In the genomic region with DNA sequence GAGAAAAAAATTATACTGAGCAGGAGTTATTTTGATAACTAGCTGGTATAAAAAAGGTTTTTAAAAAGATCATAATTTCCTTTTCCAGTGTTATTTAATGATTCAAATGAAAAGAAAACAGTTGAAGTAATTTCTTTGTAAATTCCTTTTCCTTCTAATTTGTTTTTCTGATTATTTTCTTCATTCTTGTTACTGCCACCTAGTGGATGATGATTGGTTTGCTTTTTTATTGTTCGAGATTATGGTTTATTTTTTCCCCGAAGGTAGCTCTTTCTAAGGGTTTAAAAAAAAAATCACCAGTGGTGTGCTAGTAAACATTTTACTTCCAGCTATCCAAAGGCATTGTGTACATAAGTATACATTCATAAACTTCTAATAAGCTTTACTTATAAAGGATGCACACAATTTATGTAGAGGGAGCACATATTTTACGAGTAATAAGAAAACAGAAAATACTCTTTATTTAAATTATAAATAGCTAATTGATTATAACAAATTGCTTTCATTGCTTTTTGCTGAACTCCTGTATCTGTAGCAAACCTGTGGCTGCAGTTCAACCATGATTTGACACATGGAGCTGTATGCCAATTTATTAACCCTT, we compare ENCODE assay signal across 8 cellular contexts.
DNase-seq lines count a peak whose midpoint lies in the region; ATAC-seq and TF ChIP-seq lines count a peak whose summit lies in the region.

No MANE protein-coding gene starts in this region.

- in situ Hi-C loops in GM23248 (cut with MboI): no loop called here

- H3K79me2 ChIP-seq in GM23248 (ENCODE audit: insufficient read depth): no peaks in the 10 kb centered on the region

- no peak overlapping the region for H3K9ac ChIP-seq in GM23248

- H2AFZ ChIP-seq in GM23248: peak overlapping the region; percentile 60

- H3K9me2 ChIP-seq in GM23248 (ENCODE audit: insufficient read depth): no peaks in the 10 kb centered on the region

- H3K4me1 ChIP-seq in GM23248 (ENCODE audit: insufficient read depth): no peaks in the 10 kb centered on the region

- H4K20me1 ChIP-seq in GM23248 (ENCODE audit: insufficient read depth): no peaks in the 10 kb centered on the region

- peak overlapping the region; percentile 51 for H3K4me2 ChIP-seq in GM23248 (ENCODE audit: unreplicated experiment)

- no peaks in the 10 kb centered on the region for H3F3A ChIP-seq in GM23248 (ENCODE audit: insufficient read depth)

- H3K4me3 ChIP-seq in AG09309 (ENCODE audit: control insufficient read depth, low read depth, low read length) (no peak overlapping the region), GM23248 (no peak overlapping the region; the same call in 1 of the 2 replicates), WERI-Rb-1 (ENCODE audit: low read depth, low read length) (no peak overlapping the region), kidney epithelial cell (ENCODE audit: low read depth, low read length) (no peak overlapping the region)

- no peak for ATAC-seq in GM21529 (IDR thresholded peaks at IDR 0.05; ENCODE audit: unreplicated experiment)

- H3K36me3 ChIP-seq in GM23248 (ENCODE audit: low read depth) (no peaks in the 10 kb centered on the region), WERI-Rb-1 (no peaks in the 10 kb centered on the region), kidney epithelial cell (ENCODE audit: control insufficient read depth, insufficient read depth, low read length) (no peaks in the 10 kb centered on the region)

- H3K27ac ChIP-seq in GM23248 (no peak overlapping the region), WERI-Rb-1 (no peak overlapping the region)

- TF ChIP-seq CTCF in AG09309 (IDR thresholded peaks at IDR 0.05; ENCODE audit: control insufficient read depth, insufficient read depth, low read depth, low read length, missing control alignments): peak; percentile 38
- TF ChIP-seq CTCF in WERI-Rb-1 (IDR thresholded peaks at IDR 0.05; ENCODE audit: low read depth, low read length): 0 out of 2 replicates have a peak, but pooled peaks have one; percentile 15
- peak; percentile 55 for TF ChIP-seq CTCF in kidney epithelial cell (IDR thresholded peaks at IDR 0.05; ENCODE audit: insufficient read depth, low read length, poor library complexity, severe bottlenecking)

- WGBS in GM23248 (ENCODE audit: low coverage in 1 of 2, low lambda C conversion rate in 2 of 2, missing lambda C conversion rate in 2 of 2), 2 experiments: 20% methylated on average over 3 of the region's 3 CpGs

- H3K9me3 ChIP-seq in GM23248 (ENCODE audit: low read depth): no peaks in the 10 kb centered on the region
- no peaks in the 10 kb centered on the region for H3K9me3 ChIP-seq in WERI-Rb-1 (ENCODE audit: severe bottlenecking)

- no peak for DNase-seq in AG09309 (ENCODE audit: low read depth)
- DNase-seq in GM23248: peak; percentile 52
- DNase-seq in WERI-Rb-1: no peak
- no peak for DNase-seq in kidney epithelial cell (ENCODE audit: low read depth)
- no peak for DNase-seq in COR-L47 (lab: John Stamatoyannopoulos, UW)
- no peak for DNase-seq in NCI-H446 treated with DMSO at 0.1 percent for 48 hours (lab: John Stamatoyannopoulos, UW)
- no peak for DNase-seq in A172 (ENCODE audit: low spot score)

- H3K27me3 ChIP-seq in GM23248 (replicated peaks; ENCODE audit: insufficient read depth): no peaks in the 10 kb centered on the region
- no peaks in the 10 kb centered on the region for H3K27me3 ChIP-seq in WERI-Rb-1 (ENCODE audit: insufficient read depth, low read depth, severe bottlenecking)
- no peaks in the 10 kb centered on the region for H3K27me3 ChIP-seq in kidney epithelial cell (ENCODE audit: control insufficient read depth, insufficient read depth, low read length)
